20 cellular contexts compared by ENCODE assay signal in genomic region chr11:19377855-19378254, GRCh38.
"Had no signal": no experiment of that assay in that cellular context is flagged by ENCODE, and none has a peak within 500 bp of the region (broad histone marks: within the 10 kb centered on the region; RNA-seq: fewer than 3 reads in every experiment).

No MANE protein-coding gene starts in this region.

- ATAC-seq: K562, Panc1, PC-3 had no signal

- DNase-seq: Kasumi-1; MM.1S; NCI-H1092 treated with DMSO at 0.1 percent for 48 hours; NCI-H1436; NCI-H2029; NCI-H2081 treated with DMSO at 0.1 percent for 48 hours; NCI-H2171; NCI-H226; NCI-H446; NCI-H510A; NCI-H524 treated with DMSO at 0.1 percent for 48 hours; NCI-H69; NCI-H774; NK-92 treated with Interleukin-12 subunit alpha and Interleukin-12 subunit beta, amount 100 ng/mL, for 24 hours; PC-3; SHP77; SK-N-SH had no signal

- FAIRE-seq: HTR-8/SVneo, K562 had no signal
